ENCODE assay signal across 9 cellular contexts in the genomic region with DNA sequence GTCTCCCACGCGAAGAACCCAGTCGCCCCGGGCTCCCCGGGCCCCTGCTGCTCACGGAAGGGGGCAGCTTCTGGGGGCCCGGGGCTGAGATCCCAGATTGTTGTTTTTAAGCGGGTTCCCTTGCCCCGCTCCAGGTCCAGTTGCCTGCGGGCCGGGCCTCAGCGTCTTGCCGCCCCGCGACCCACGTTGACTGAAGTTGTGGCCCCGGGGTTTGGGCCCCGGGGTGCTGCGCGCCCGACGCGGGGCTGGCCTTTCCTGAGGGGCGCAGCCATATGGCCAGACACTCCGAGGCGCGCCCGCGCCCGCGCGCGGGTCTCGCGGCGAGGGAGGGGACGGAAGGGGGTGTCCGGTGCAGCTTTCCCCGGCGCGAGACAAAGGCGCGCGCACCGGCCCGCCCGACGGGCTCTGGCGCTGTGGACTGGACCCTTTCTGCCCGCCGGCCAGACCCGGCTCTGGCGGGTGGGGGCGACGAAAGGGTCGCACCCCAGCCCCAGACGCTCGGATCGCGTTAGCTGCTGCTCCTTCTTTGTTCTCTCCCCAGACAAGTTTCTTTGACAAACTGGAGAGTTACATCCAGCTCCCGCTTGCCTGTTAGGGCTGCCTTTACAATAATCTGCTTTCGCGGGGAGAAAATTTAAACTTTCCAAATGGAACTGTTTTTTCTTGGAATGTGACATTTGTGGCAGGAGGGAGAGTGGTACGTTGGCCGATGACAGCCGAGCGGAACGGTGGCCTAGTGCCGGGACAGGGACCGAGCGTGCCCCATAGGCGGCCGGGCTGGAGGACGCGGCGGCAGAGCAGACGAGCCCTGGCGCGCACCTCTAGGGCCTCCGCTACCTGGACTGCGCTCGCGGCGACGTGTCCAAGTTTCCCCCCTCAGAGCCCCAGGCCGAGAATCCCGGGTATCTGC. TPM values are rescaled to one million over a fixed set of nuclear protein-coding genes. Genes with fewer than 3 reads are reported as not detected.
DNase-seq lines count a peak whose midpoint lies in the region; ATAC-seq and TF ChIP-seq lines count a peak whose summit lies in the region.
"Had no signal": no experiment of that assay in that cellular context is flagged by ENCODE, and none has a peak within 500 bp of the region (broad histone marks: within the 10 kb centered on the region; RNA-seq: fewer than 3 reads in every experiment).

No MANE protein-coding gene starts in this region.

- no peaks in the 10 kb centered on the region for H3K36me3 ChIP-seq in neuron (ENCODE audit: insufficient read depth, low read length)

- H3K9me3 Mint-ChIP-seq in activated CD8-positive, alpha-beta T cell treated with anti-CD3 and anti-CD28 coated beads for 36 hours = no peaks in the 10 kb centered on the region

- CTCF ChIA-PET in activated CD8-positive, alpha-beta T cell treated with anti-CD3 and anti-CD28 coated beads for 36 hours (lab: Charles Lee) = interaction anchor here (1.0 kb wide), 1 partner anchor 17 kb away, joined by 4 read pairs; no protein-coding TSS in a partner anchor

- H3K36me3 Mint-ChIP-seq in activated CD8-positive, alpha-beta T cell treated with anti-CD3 and anti-CD28 coated beads for 36 hours (ENCODE audit: low read depth) = no peaks in the 10 kb centered on the region

- no peaks in the 10 kb centered on the region for H3K27me3 ChIP-seq in neuron (ENCODE audit: insufficient read depth, low read length)

- H3K27me3 Mint-ChIP-seq in activated CD8-positive, alpha-beta T cell treated with anti-CD3 and anti-CD28 coated beads for 36 hours = peaks cover 39% of the 10 kb centered on the region

- H3K27ac Mint-ChIP-seq in activated CD8-positive, alpha-beta T cell treated with anti-CD3 and anti-CD28 coated beads for 36 hours = no peak overlapping the region

- H3K9me3 ChIP-seq in neuron (ENCODE audit: low read length) = peaks cover 3% of the 10 kb centered on the region

- peak overlapping the region; percentile 91 for H2AFZ ChIP-seq in neuron (ENCODE audit: low read depth, low read length)

- H3K4me3 ChIP-seq in neuron (ENCODE audit: low read length) = peak overlapping the region; percentile 76

- peak overlapping the region; percentile 69 for H3K4me3 Mint-ChIP-seq in activated CD8-positive, alpha-beta T cell treated with anti-CD3 and anti-CD28 coated beads for 36 hours

- intact Hi-C loops in activated CD8-positive, alpha-beta T cell treated with anti-CD3 and anti-CD28 coated beads for 36 hours (cut with micrococcal nuclease) = loop anchor here (10.0 kb wide), 2 partner anchors 144 to 254 kb away; partner anchors contain the start of gene C11orf97

- peaks cover 25% of the 10 kb centered on the region for H3K4me1 ChIP-seq in neuron (ENCODE audit: insufficient read depth, low read length)

- no peak for TF ChIP-seq CTCF in activated CD8-positive, alpha-beta T cell treated with anti-CD3 and anti-CD28 coated beads for 36 hours (IDR thresholded peaks at IDR 0.05)

- ATAC-seq in HG03135 (IDR thresholded peaks at IDR 0.05; ENCODE audit: unreplicated experiment) = peak; percentile 34
- peak; percentile 48 for ATAC-seq in activated CD8-positive, alpha-beta T cell treated with anti-CD3 and anti-CD28 coated beads for 36 hours

- H3K4me1 Mint-ChIP-seq in activated CD8-positive, alpha-beta T cell treated with anti-CD3 and anti-CD28 coated beads for 36 hours (ENCODE audit: low read depth) = peaks cover 10% of the 10 kb centered on the region

- POLR2A ChIA-PET in activated CD8-positive, alpha-beta T cell treated with anti-CD3 and anti-CD28 coated beads for 36 hours (lab: Charles Lee) = no interaction called here

- DNase-seq in NCI-H524 (lab: John Stamatoyannopoulos, UW) (peak; percentile 29 to 66), NCI-H524 treated with DMSO at 0.1 percent for 48 hours (lab: John Stamatoyannopoulos, UW) (no peak), germinal center (ENCODE audit: low spot score) (peak; percentile 12), GDM1 (lab: John Stamatoyannopoulos, UW) (no peak)
- DNase-seq in activated CD8-positive, alpha-beta T cell treated with anti-CD3 and anti-CD28 coated beads for 36 hours = peak; percentile 11
- no peak for DNase-seq in stimulated activated CD4-positive, alpha-beta T cell treated with anti-CD3 and anti-CD28 coated beads, Interleukin-2, amount 100 ng/mL, for 48 hours
- DNase-seq: DND-41 had no signal

RNA-seq across cellular contexts. Expression of gene AMOTL1, which starts 0.7 kb away (rescaled TPM):
- total RNA-seq in activated CD8-positive, alpha-beta T cell treated with anti-CD3 and anti-CD28 coated beads for 36 hours = 1 to 10 TPM; 1.5 to 1.7 TPM

Comparison
In these comparisons a context has a peak if more than half of its experiments do, and no peak if none do; other contexts are left out.
1. DNase-seq: peak in NCI-H524 (2 of 2), activated CD8-positive, alpha-beta T cell treated with anti-CD3 and anti-CD28 coated beads for 36 hours (single experiment) and germinal center (single experiment); none in NCI-H524 treated with DMSO at 0.1 percent for 48 hours (single experiment), stimulated activated CD4-positive, alpha-beta T cell treated with anti-CD3 and anti-CD28 coated beads, Interleukin-2, amount 100 ng/mL, for 48 hours (0 of 2) and GDM1 (single experiment).